ENCODE assay signal across 1 cellular context in genomic region chr10:22599636-22600228, GRCh38.
TF ChIP-seq lines count a peak whose summit lies in the region.

No MANE protein-coding gene starts in this region.

TF ChIP-seq in HEK293, 187 proteins besides CTCF, POLR2A, EP300 and RAD21 (continued from another document and continues in another):
- TF ChIP-seq ZNF629 (tag by site-specific recombination; IDR thresholded peaks at IDR 0.05) (peak; percentile 34; the same call in 1 of the 2 replicates), GFI1B (tag by site-specific recombination; IDR thresholded peaks at IDR 0.05) (peak; percentile 60; the same call in 1 of the 2 replicates), TCF7L2 (IDR thresholded peaks at IDR 0.05; ENCODE audit: borderline replicate concordance, low read depth, low read length) (peak; percentile 52; the same call in 1 of the 2 replicates), ZNF18 (tag by site-specific recombination; IDR thresholded peaks at IDR 0.05) (peak; percentile 68; the same call in 1 of the 2 replicates), ZXDB (tag by site-specific recombination; IDR thresholded peaks at IDR 0.05) (peak; percentile 75), ZNF561 (tag by site-specific recombination; IDR thresholded peaks at IDR 0.05; ENCODE audit: borderline replicate concordance) (peak; percentile 81), ZFP3 (tag by site-specific recombination; IDR thresholded peaks at IDR 0.05; ENCODE audit: low read depth) (no peak), ZSCAN23 (tag by site-specific recombination; IDR thresholded peaks at IDR 0.05) (peak; percentile 45; the same call in 1 of the 2 replicates), ZSCAN30 (tag by site-specific recombination; IDR thresholded peaks at IDR 0.05) (peak; percentile 66), SETDB1 (IDR thresholded peaks at IDR 0.05; ENCODE audit: insufficient read length, low read length) (no peak), ZNF324 (tag by site-specific recombination; IDR thresholded peaks at IDR 0.05) (0 out of 2 replicates have a peak, but pooled peaks have one; percentile 2), ZBTB6 (tag by site-specific recombination; IDR thresholded peaks at IDR 0.05) (no peak), PRDM4 (tag by site-specific recombination; IDR thresholded peaks at IDR 0.05) (peak; percentile 90), ZBTB26 (tag by site-specific recombination; optimal IDR thresholded peaks at IDR 0.05) (no peak), ZNF423 (tag by site-specific recombination; IDR thresholded peaks at IDR 0.05) (peak; percentile 55), OVOL3 (tag by site-specific recombination; IDR thresholded peaks at IDR 0.05) (peak; percentile 93), ZNF664 (tag by site-specific recombination; IDR thresholded peaks at IDR 0.05) (peak; percentile 52; the same call in 1 of the 2 replicates), ZNF843 (tag by site-specific recombination; IDR thresholded peaks at IDR 0.05) (peak; percentile 94), ZNF146 (tag by site-specific recombination; IDR thresholded peaks at IDR 0.05) (peak; percentile 6; the same call in 1 of the 2 replicates), ZNF280D (tag by site-specific recombination; IDR thresholded peaks at IDR 0.05) (no peak), FEZF1 (tag by site-specific recombination; IDR thresholded peaks at IDR 0.05) (peak; percentile 95), ZNF580 (tag by site-specific recombination; IDR thresholded peaks at IDR 0.05) (peak; percentile 94), ZNF488 (tag by site-specific recombination; IDR thresholded peaks at IDR 0.05) (peak; percentile 63; the same call in 1 of the 2 replicates), ZNF292 (tag by site-specific recombination; IDR thresholded peaks at IDR 0.05; ENCODE audit: borderline replicate concordance, low read depth) (no peak), AEBP2 (tag by site-specific recombination; IDR thresholded peaks at IDR 0.05; ENCODE audit: borderline replicate concordance) (no peak), ZNF610 (tag by site-specific recombination; IDR thresholded peaks at IDR 0.05; ENCODE audit: borderline replicate concordance) (0 out of 2 replicates have a peak, but pooled peaks have one; percentile 36), ZNF24 (tag by site-specific recombination; IDR thresholded peaks at IDR 0.05) (peak; percentile 41; the same call in 1 of the 2 replicates), ZBTB44 (tag by site-specific recombination; IDR thresholded peaks at IDR 0.05) (peak; percentile 25; the same call in 1 of the 2 replicates), ZNF639 (tag by site-specific recombination; IDR thresholded peaks at IDR 0.05) (0 out of 2 replicates have a peak, but pooled peaks have one; percentile 23), WT1 (tag by site-specific recombination; IDR thresholded peaks at IDR 0.05) (peak; percentile 87), ZNF394 (tag by site-specific recombination; IDR thresholded peaks at IDR 0.05; ENCODE audit: borderline replicate concordance) (peak; percentile 38; the same call in 1 of the 2 replicates), GLIS1 (tag by site-specific recombination; IDR thresholded peaks at IDR 0.05) (peak; percentile 43), ZEB2 (tag by site-specific recombination; IDR thresholded peaks at IDR 0.05) (peak; percentile 34; the same call in 1 of the 2 replicates), ZNF335 (tag by site-specific recombination; conservative IDR thresholded peaks at IDR 0.05) (peak; percentile 49), INSM2 (tag by site-specific recombination; IDR thresholded peaks at IDR 0.05) (no peak), TRIM28 (IDR thresholded peaks at IDR 0.05; ENCODE audit: borderline replicate concordance, low read length) (peak; percentile 89; the same call in 1 of the 2 replicates), ZBTB8A (tag by site-specific recombination; IDR thresholded peaks at IDR 0.05) (peak; percentile 42; the same call in 1 of the 2 replicates), BCL6B (tag by site-specific recombination; IDR thresholded peaks at IDR 0.05) (peak; percentile 44; the same call in 1 of the 2 replicates), OSR2 (tag by site-specific recombination; IDR thresholded peaks at IDR 0.05) (peak; percentile 82), ZNF121 (tag by site-specific recombination; IDR thresholded peaks at IDR 0.05) (0 out of 2 replicates have a peak, but pooled peaks have one; percentile 24)
